In genomic region chr6:31493875-31494694, GRCh38 we compare ENCODE assay signal across 1 cellular context.
TF ChIP-seq lines count a peak whose summit lies in the region.

No MANE protein-coding gene starts in this region.

TF ChIP-seq in HepG2, 621 proteins besides CTCF, POLR2A, EP300 and RAD21 (continued from another document and continues in another):
- TF ChIP-seq ZNF414 (CRISPR knock-in tag; IDR thresholded peaks at IDR 0.05) (no peak), ZNF136 (CRISPR knock-in tag; IDR thresholded peaks at IDR 0.05; ENCODE audit: low read depth) (no peak), ATF5 (CRISPR knock-in tag; IDR thresholded peaks at IDR 0.05; ENCODE audit: low read depth) (no peak), ZNF883 (CRISPR knock-in tag; IDR thresholded peaks at IDR 0.05; ENCODE audit: not compliant biosample characterization) (no peak), CBX2 (IDR thresholded peaks at IDR 0.05; ENCODE audit: low read depth, low read length) (no peak), CBX2 (CRISPR knock-in tag; IDR thresholded peaks at IDR 0.05; ENCODE audit: low read depth) (no peak), ZNF282 (IDR thresholded peaks at IDR 0.05; ENCODE audit: partially characterized antibody) (no peak), ZNF326 (CRISPR knock-in tag; IDR thresholded peaks at IDR 0.05; ENCODE audit: borderline replicate concordance) (no peak), MXI1 (IDR thresholded peaks at IDR 0.05; ENCODE audit: borderline replicate concordance, low read depth, low read length) (no peak), ARID4A (CRISPR knock-in tag; IDR thresholded peaks at IDR 0.05; ENCODE audit: borderline replicate concordance) (peak; percentile 12; the same call in 1 of the 2 replicates), ZNF33A (CRISPR knock-in tag; IDR thresholded peaks at IDR 0.05; ENCODE audit: borderline replicate concordance) (0 out of 2 replicates have a peak, but pooled peaks have one; percentile 37), HNF4G (IDR thresholded peaks at IDR 0.05; ENCODE audit: borderline replicate concordance, low read depth, low read length) (no peak), HNF4G (CRISPR knock-in tag; IDR thresholded peaks at IDR 0.05; ENCODE audit: borderline replicate concordance, low read depth) (no peak), ZNF3 (CRISPR knock-in tag; IDR thresholded peaks at IDR 0.05) (no peak), ZNF337 (CRISPR knock-in tag; IDR thresholded peaks at IDR 0.05; ENCODE audit: borderline replicate concordance, low read depth) (no peak), RARA (CRISPR knock-in tag; IDR thresholded peaks at IDR 0.05) (peak; percentile 17; the same call in 1 of the 2 replicates), JUN (CRISPR knock-in tag; IDR thresholded peaks at IDR 0.05) (no peak), SRY (CRISPR knock-in tag; IDR thresholded peaks at IDR 0.05) (no peak), DR1 (CRISPR knock-in tag; IDR thresholded peaks at IDR 0.05) (no peak), ZNF10 (CRISPR knock-in tag; IDR thresholded peaks at IDR 0.05; ENCODE audit: borderline replicate concordance, low read depth) (no peak), AGO1 (IDR thresholded peaks at IDR 0.05; ENCODE audit: low read depth, low read length, poor library complexity, severe bottlenecking) (no peak), SOX5 (CRISPR knock-in tag; IDR thresholded peaks at IDR 0.05; ENCODE audit: borderline replicate concordance) (no peak), KDM5B (CRISPR knock-in tag; IDR thresholded peaks at IDR 0.05; ENCODE audit: borderline replicate concordance) (peak; percentile 35; the same call in 1 of the 2 replicates), ZNF747 (CRISPR knock-in tag; IDR thresholded peaks at IDR 0.05; ENCODE audit: borderline replicate concordance) (no peak), POGZ (CRISPR knock-in tag; IDR thresholded peaks at IDR 0.05) (no peak), ZNF331 (CRISPR knock-in tag; IDR thresholded peaks at IDR 0.05) (peak; percentile 51; the same call in 1 of the 2 replicates), PAWR (CRISPR knock-in tag; IDR thresholded peaks at IDR 0.05; ENCODE audit: borderline replicate concordance) (no peak), FOXM1 (CRISPR knock-in tag; IDR thresholded peaks at IDR 0.05) (no peak), PPARG (CRISPR knock-in tag; conservative IDR thresholded peaks at IDR 0.05) (no peak), RBFOX2 (IDR thresholded peaks at IDR 0.05; ENCODE audit: low read depth, low read length) (no peak), ZNF543 (CRISPR knock-in tag; IDR thresholded peaks at IDR 0.05) (0 out of 2 replicates have a peak, but pooled peaks have one; percentile 23), ZNF670 (CRISPR knock-in tag; IDR thresholded peaks at IDR 0.05; ENCODE audit: borderline replicate concordance) (no peak), ZBTB33 (CRISPR knock-in tag; IDR thresholded peaks at IDR 0.05) (no peak), ELF4 (CRISPR knock-in tag; IDR thresholded peaks at IDR 0.05; ENCODE audit: borderline replicate concordance) (no peak), SYNCRIP (IDR thresholded peaks at IDR 0.05; ENCODE audit: insufficient read depth, low read depth, low read length) (no peak), ZNF121 (CRISPR knock-in tag; IDR thresholded peaks at IDR 0.05) (no peak), SMARCE1 (IDR thresholded peaks at IDR 0.05; ENCODE audit: borderline replicate concordance) (no peak), ZNF451 (CRISPR knock-in tag; IDR thresholded peaks at IDR 0.05) (no peak), ZNF589 (CRISPR knock-in tag; conservative IDR thresholded peaks at IDR 0.05) (no peak), KDM4B (CRISPR knock-in tag; IDR thresholded peaks at IDR 0.05) (no peak), ZNF367 (CRISPR knock-in tag; IDR thresholded peaks at IDR 0.05; ENCODE audit: borderline replicate concordance) (no peak), ZNF792 (CRISPR knock-in tag; IDR thresholded peaks at IDR 0.05) (peak; percentile 59; the same call in 1 of the 2 replicates), USF2 (IDR thresholded peaks at IDR 0.05; ENCODE audit: low read depth, low read length) (no peak), USF2 (CRISPR knock-in tag; IDR thresholded peaks at IDR 0.05; ENCODE audit: borderline replicate concordance) (no peak), ZNF329 (CRISPR knock-in tag; IDR thresholded peaks at IDR 0.05; ENCODE audit: low read depth) (no peak), SUZ12 (IDR thresholded peaks at IDR 0.05; ENCODE audit: low read depth, low read length) (no peak), SIN3B (IDR thresholded peaks at IDR 0.05; ENCODE audit: low read length) (no peak), FOXO1 (CRISPR knock-in tag; IDR thresholded peaks at IDR 0.05) (no peak), CHD2 (IDR thresholded peaks at IDR 0.05; ENCODE audit: low read depth, low read length) (no peak), GMEB2 (CRISPR knock-in tag; IDR thresholded peaks at IDR 0.05; ENCODE audit: low read depth) (no peak), ZBTB3 (CRISPR knock-in tag; IDR thresholded peaks at IDR 0.05; ENCODE audit: borderline replicate concordance, low read depth) (no peak)
- TF ChIP-seq, protein P1, sequence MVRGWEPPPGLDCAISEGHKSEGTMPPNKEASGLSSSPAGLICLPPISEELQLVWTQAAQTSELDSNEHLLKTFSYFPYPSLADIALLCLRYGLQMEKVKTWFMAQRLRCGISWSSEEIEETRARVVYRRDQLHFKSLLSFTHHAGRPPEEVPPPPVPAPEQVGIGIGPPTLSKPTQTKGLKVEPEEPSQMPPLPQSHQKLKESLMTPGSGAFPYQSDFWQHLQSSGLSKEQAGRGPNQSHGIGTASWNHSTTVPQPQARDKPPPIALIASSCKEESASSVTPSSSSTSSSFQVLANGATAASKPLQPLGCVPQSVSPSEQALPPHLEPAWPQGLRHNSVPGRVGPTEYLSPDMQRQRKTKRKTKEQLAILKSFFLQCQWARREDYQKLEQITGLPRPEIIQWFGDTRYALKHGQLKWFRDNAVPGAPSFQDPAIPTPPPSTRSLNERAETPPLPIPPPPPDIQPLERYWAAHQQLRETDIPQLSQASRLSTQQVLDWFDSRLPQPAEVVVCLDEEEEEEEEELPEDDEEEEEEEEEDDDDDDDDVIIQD (CRISPR knock-in tag; IDR thresholded peaks at IDR 0.05; ENCODE audit: low read depth) = no peak
- TF ChIP-seq, protein P2, sequence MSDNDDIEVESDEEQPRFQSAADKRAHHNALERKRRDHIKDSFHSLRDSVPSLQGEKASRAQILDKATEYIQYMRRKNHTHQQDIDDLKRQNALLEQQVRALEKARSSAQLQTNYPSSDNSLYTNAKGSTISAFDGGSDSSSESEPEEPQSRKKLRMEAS (IDR thresholded peaks at IDR 0.05) = peak; percentile 12; the same call in 1 of the 2 replicates
- TF ChIP-seq, protein P3, sequence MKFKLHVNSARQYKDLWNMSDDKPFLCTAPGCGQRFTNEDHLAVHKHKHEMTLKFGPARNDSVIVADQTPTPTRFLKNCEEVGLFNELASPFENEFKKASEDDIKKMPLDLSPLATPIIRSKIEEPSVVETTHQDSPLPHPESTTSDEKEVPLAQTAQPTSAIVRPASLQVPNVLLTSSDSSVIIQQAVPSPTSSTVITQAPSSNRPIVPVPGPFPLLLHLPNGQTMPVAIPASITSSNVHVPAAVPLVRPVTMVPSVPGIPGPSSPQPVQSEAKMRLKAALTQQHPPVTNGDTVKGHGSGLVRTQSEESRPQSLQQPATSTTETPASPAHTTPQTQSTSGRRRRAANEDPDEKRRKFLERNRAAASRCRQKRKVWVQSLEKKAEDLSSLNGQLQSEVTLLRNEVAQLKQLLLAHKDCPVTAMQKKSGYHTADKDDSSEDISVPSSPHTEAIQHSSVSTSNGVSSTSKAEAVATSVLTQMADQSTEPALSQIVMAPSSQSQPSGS (CRISPR knock-in tag; IDR thresholded peaks at IDR 0.05) = peak; percentile 33; the same call in 1 of the 2 replicates
- TF ChIP-seq, protein P4, sequence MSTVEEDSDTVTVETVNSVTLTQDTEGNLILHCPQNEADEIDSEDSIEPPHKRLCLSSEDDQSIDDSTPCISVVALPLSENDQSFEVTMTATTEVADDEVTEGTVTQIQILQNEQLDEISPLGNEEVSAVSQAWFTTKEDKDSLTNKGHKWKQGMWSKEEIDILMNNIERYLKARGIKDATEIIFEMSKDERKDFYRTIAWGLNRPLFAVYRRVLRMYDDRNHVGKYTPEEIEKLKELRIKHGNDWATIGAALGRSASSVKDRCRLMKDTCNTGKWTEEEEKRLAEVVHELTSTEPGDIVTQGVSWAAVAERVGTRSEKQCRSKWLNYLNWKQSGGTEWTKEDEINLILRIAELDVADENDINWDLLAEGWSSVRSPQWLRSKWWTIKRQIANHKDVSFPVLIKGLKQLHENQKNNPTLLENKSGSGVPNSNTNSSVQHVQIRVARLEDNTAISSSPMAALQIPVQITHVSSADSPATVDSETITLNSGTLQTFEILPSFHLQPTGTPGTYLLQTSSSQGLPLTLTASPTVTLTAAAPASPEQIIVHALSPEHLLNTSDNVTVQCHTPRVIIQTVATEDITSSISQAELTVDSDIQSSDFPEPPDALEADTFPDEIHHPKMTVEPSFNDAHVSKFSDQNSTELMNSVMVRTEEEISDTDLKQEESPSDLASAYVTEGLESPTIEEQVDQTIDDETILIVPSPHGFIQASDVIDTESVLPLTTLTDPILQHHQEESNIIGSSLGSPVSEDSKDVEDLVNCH (CRISPR knock-in tag; IDR thresholded peaks at IDR 0.05) = no peak
